Comparison of ENCODE assay signal across 11 cellular contexts in the genomic region with DNA sequence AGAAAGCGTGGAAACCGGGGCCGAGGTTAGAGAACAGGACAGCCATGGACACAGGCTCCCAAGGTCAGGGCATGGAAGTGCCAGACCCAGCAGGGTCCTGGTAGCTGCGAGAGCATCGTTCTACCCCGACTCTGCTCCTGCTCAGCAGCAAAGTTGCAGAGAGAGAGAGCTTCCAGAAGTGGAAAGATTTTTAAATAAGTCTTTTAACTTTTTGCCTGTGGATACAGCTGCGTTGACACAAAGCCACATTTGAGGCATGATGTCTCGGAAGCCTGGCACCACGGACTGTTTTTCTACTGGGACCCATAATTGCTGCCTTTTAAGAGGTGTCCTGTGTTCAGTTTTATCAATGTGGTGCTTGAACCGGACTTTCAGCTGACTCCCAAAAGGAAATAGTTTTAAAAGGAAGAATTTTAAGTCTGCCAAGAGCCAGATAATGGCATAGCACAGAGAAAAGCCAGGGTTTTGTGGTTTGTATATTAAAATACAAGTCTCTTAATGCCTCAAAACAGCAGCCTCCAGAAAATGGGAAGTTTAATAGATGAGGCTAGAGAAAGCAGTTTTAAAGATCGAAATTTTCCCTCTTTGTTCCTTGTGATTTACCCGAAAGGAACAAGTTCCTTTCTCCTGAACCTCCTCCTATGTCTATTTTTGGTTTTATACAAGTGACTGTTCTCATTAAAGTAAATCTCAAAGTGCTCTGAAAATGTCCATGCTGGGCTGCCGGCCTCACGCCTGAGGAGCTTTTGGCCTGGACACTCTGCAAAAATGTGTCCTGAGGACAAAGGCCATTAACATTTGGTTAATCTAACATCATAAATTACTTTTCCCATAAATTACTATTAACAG.
DNase-seq lines count a peak whose midpoint lies in the region; ATAC-seq and TF ChIP-seq lines count a peak whose summit lies in the region.
"Had no signal": no experiment of that assay in that cellular context is flagged by ENCODE, and none has a peak within 500 bp of the region (broad histone marks: within the 10 kb centered on the region; RNA-seq: fewer than 3 reads in every experiment).

No MANE protein-coding gene starts in this region.

- intact Hi-C loops in colonic mucosa (cut with DNase I) (no loop called here), right lobe of liver (cut with DNase I) (no loop called here), sigmoid colon (cut with DNase I) (no loop called here)

- no peaks in the 10 kb centered on the region for H3K9me3 ChIP-seq in colonic mucosa
- H3K9me3 ChIP-seq in right lobe of liver: no peaks in the 10 kb centered on the region
- H3K9me3 ChIP-seq in sigmoid colon: no peaks in the 10 kb centered on the region

- H3K27me3 ChIP-seq in colonic mucosa (no peaks in the 10 kb centered on the region), right lobe of liver (no peaks in the 10 kb centered on the region), sigmoid colon (no peaks in the 10 kb centered on the region)

- ATAC-seq in right lobe of liver: peak in 3 of 4 donors; percentile 11 to 43 (median 20)
- no peak for ATAC-seq in GM21786 (IDR thresholded peaks at IDR 0.05; ENCODE audit: unreplicated experiment)
- ATAC-seq in HG03378 (IDR thresholded peaks at IDR 0.05; ENCODE audit: unreplicated experiment): no peak

- TF ChIP-seq CTCF in colonic mucosa (IDR thresholded peaks at IDR 0.05) (no peak), right lobe of liver (IDR thresholded peaks at IDR 0.05) (no peak), sigmoid colon (IDR thresholded peaks at IDR 0.05) (no peak)

- H3K4me1 ChIP-seq in colonic mucosa: no peaks in the 10 kb centered on the region
- H3K4me1 ChIP-seq in right lobe of liver: no peaks in the 10 kb centered on the region
- H3K4me1 ChIP-seq in sigmoid colon: peaks cover 0 to 35% (median 24%) of the 10 kb centered on the region in 4 donors

- no peak overlapping the region for H3K9ac ChIP-seq in colonic mucosa (ENCODE audit: low read depth in 2 of 2, low read length in 2 of 2)

- TF ChIP-seq POLR2A in right lobe of liver (IDR thresholded peaks at IDR 0.05): no peak
- TF ChIP-seq POLR2A in sigmoid colon (IDR thresholded peaks at IDR 0.05): no peak

- no peak for TF ChIP-seq EP300 in sigmoid colon (IDR thresholded peaks at IDR 0.05)

- peak in 9 of 14 donors; percentile 32 to 51 (median 42) for DNase-seq in C1 segment of cervical spinal cord (lab: John Stamatoyannopoulos, UW)
- peak; percentile 16 for DNase-seq in colonic mucosa
- no peak for DNase-seq in right lobe of liver
- no peak for DNase-seq in sigmoid colon
- no peak for DNase-seq in middle frontal gyrus (ENCODE audit: extremely low spot score, low spot score)
- DNase-seq in SHP77 (lab: John Stamatoyannopoulos, UW): no peak
- DNase-seq: Karpas-422, NCI-H748 treated with DMSO at 0.1 percent for 48 hours had no signal

- 47% methylated on average over 14 of the region's 14 CpGs for WGBS in right lobe of liver (ENCODE audit: insufficient coverage, low coverage, low lambda C conversion rate, missing lambda C conversion rate)
- 63 to 70% methylated on average over 14 of the region's 14 CpGs for WGBS in sigmoid colon, 2 donors

- no peaks in the 10 kb centered on the region for H3K36me3 ChIP-seq in colonic mucosa
- H3K36me3 ChIP-seq in right lobe of liver: no peaks in the 10 kb centered on the region
- H3K36me3 ChIP-seq in sigmoid colon: no peaks in the 10 kb centered on the region

- H3K4me3 ChIP-seq in colonic mucosa (no peak overlapping the region), right lobe of liver (no peak overlapping the region), sigmoid colon (peak overlapping the region in 2 of 4 donors; percentile 10 to 19)

- H3K27ac ChIP-seq in colonic mucosa (peak overlapping the region; percentile 54), right lobe of liver (peak overlapping the region in 2 of 3 donors; percentile 19 to 23), sigmoid colon (peak overlapping the region; percentile 74 to 90 (median 78))
- H3K27ac ChIP-seq: C4-2B had no signal

Comparison
In these comparisons a context has a peak if more than half of its experiments do, and no peak if none do; other contexts are left out.
1. DNase-seq: peak in C1 segment of cervical spinal cord (9 of 14) and colonic mucosa (single experiment); none in right lobe of liver (0 of 3), sigmoid colon (single experiment), middle frontal gyrus (single experiment) and SHP77 (0 of 2).
2. H3K27ac ChIP-seq: peak in every context shown above with its lines; median percentile 78 in sigmoid colon; 54 in colonic mucosa; 21 in right lobe of liver.
3. ATAC-seq: peak in right lobe of liver (3 of 4); none in GM21786 (single experiment) and HG03378 (single experiment).